Comparison of ENCODE assay signal across 34 cellular contexts in the genomic region with DNA sequence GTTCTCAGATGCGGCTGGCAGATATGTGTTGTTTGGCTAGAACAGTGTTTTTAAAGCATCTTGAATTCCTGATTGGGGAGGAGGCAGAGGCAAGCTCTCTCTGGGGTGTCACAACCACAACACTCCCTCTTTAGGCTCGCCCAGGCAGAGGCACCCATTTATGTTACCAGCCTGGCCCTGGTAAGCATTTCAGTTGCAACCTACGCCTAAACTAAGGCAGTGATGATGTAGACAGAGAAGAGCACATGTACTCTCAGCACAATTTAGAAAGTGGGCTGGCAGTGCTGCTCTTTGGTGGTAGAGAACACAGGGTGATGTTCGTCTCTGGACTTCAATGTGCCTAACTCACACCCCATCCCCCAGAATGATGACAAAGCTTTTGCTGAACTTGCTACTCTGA. TPM values are rescaled to one million over a fixed set of nuclear protein-coding genes. Genes with fewer than 3 reads are reported as not detected.
"Had no signal": no experiment of that assay in that cellular context is flagged by ENCODE, and none has a peak within 500 bp of the region (broad histone marks: within the 10 kb centered on the region; RNA-seq: fewer than 3 reads in every experiment).

No MANE protein-coding gene starts in this region.

- H3K9me3 Mint-ChIP-seq: activated naive CD4-positive, alpha-beta T cell treated with anti-CD3 and anti-CD28 coated beads for 36 hours; activated naive CD8-positive, alpha-beta T cell treated with anti-CD3 and anti-CD28 coated beads for 36 hours; nephron progenitor cell; T-helper 1 cell treated with Interleukin-12 subunit alpha and Interleukin-12 subunit beta and Interleukin-4 antibody, amounts not matched to agents 30 μg/mL and 1 μg/mL, for 36 hours; type B pancreatic cell had no signal

- ATAC-seq: activated CD4-positive, CD25-positive, alpha-beta regulatory T cell treated with anti-CD3 and anti-CD28 coated beads, Interleukin-2, amount 50 U/mL, for 24 hours; body of pancreas; gastrocnemius medialis; mucosa of descending colon; stimulated activated naive B cell treated with anti-CD40 and anti-IgM and Interleukin-4, amounts not matched to agents 10 μg/mL and 1 μg/mL and 100 μg/mL, for 72 hours had no signal

- H3K9me3 ChIP-seq: adrenal gland, body of pancreas, esophagus squamous epithelium, gastrocnemius medialis, left ventricle myocardium inferior, mucosa of descending colon, right atrium auricular region, suprapubic skin, uterus had no signal

- DNase-seq: activated CD4-positive, alpha-beta T cell treated with anti-CD3 and anti-CD28 coated beads for 48 hours; activated CD4-positive, alpha-beta T cell treated with anti-CD3 and anti-CD28 coated beads, Interleukin-2, amount 50 U/mL, for 48 hours; activated CD8-positive, alpha-beta memory T cell treated with anti-CD3 and anti-CD28 coated beads for 24 hours; activated effector memory CD4-positive, alpha-beta T cell treated with anti-CD3 and anti-CD28 coated beads, Interleukin-2, amount 50 U/mL, for 16 hours; activated naive CD4-positive, alpha-beta T cell treated with anti-CD3 and anti-CD28 coated beads for 36 hours; activated naive CD8-positive, alpha-beta T cell treated with anti-CD3 and anti-CD28 coated beads for 36 hours; adrenal gland; aorta; body of pancreas; cortex of kidney; esophagus squamous epithelium; gastrocnemius medialis; glutamatergic neuron; islet precursor cell; left ventricle myocardium inferior; mucosa of descending colon; nephron progenitor cell; stimulated activated CD4-positive, alpha-beta T cell treated with anti-CD3 and anti-CD28 coated beads, Interleukin-15, amount 100 ng/mL, for 24 hours; stimulated activated CD4-positive, alpha-beta T cell treated with anti-CD3 and anti-CD28 coated beads, Interleukin-2, amount 100 ng/mL, for 24 hours; stimulated activated naive B cell treated with anti-CD40 and anti-IgM and Interleukin-4, amounts not matched to agents 10 μg/mL and 1 μg/mL and 100 μg/mL, for 72 hours; SW 1271; T-helper 9 cell; uterus; WERI-Rb-1 had no signal

- H3K36me3 ChIP-seq: adrenal gland, cardiac muscle cell, esophagus squamous epithelium, gastrocnemius medialis, left ventricle myocardium inferior, right atrium auricular region, suprapubic skin, uterus, WERI-Rb-1 had no signal

- H3K4me3 ChIP-seq: adrenal gland, body of pancreas, cardiac muscle cell, esophagus squamous epithelium, gastrocnemius medialis, hepatocyte, left ventricle myocardium inferior, lung, mucosa of descending colon, right atrium auricular region, suprapubic skin, uterus had no signal

- H3K27me3 ChIP-seq: adrenal gland, body of pancreas, cardiac muscle cell, esophagus squamous epithelium, gastrocnemius medialis, hepatocyte, right atrium auricular region, suprapubic skin, uterus had no signal

- H3K27ac ChIP-seq: body of pancreas, epithelial cell of prostate, esophagus squamous epithelium, gastrocnemius medialis, hepatocyte, left ventricle myocardium inferior, parathyroid adenoma, suprapubic skin, WERI-Rb-1 had no signal

- H3K4me1 Mint-ChIP-seq: stimulated activated naive B cell treated with anti-CD40 and anti-IgM and Interleukin-4, amounts not matched to agents 10 μg/mL and 1 μg/mL and 100 μg/mL, for 72 hours had no signal

- H3K4me1 ChIP-seq: esophagus squamous epithelium, gastrocnemius medialis, parathyroid adenoma, suprapubic skin had no signal

- H3K36me3 Mint-ChIP-seq: activated naive CD8-positive, alpha-beta T cell treated with anti-CD3 and anti-CD28 coated beads for 36 hours; stimulated activated naive B cell treated with anti-CD40 and anti-IgM and Interleukin-4, amounts not matched to agents 10 μg/mL and 1 μg/mL and 100 μg/mL, for 72 hours; type B pancreatic cell had no signal

- H3K4me3 Mint-ChIP-seq: activated naive CD4-positive, alpha-beta T cell treated with anti-CD3 and anti-CD28 coated beads for 36 hours; activated naive CD8-positive, alpha-beta T cell treated with anti-CD3 and anti-CD28 coated beads for 36 hours; nephron progenitor cell; stimulated activated naive B cell treated with anti-CD40 and anti-IgM and Interleukin-4, amounts not matched to agents 10 μg/mL and 1 μg/mL and 100 μg/mL, for 72 hours; T-helper 1 cell treated with Interleukin-12 subunit alpha and Interleukin-12 subunit beta and Interleukin-4 antibody, amounts not matched to agents 30 μg/mL and 1 μg/mL, for 36 hours; type B pancreatic cell had no signal

- H3K27ac Mint-ChIP-seq: activated naive CD4-positive, alpha-beta T cell treated with anti-CD3 and anti-CD28 coated beads for 36 hours; activated naive CD8-positive, alpha-beta T cell treated with anti-CD3 and anti-CD28 coated beads for 36 hours; nephron progenitor cell; stimulated activated naive B cell treated with anti-CD40 and anti-IgM and Interleukin-4, amounts not matched to agents 10 μg/mL and 1 μg/mL and 100 μg/mL, for 72 hours; T-helper 1 cell treated with Interleukin-12 subunit alpha and Interleukin-12 subunit beta and Interleukin-4 antibody, amounts not matched to agents 30 μg/mL and 1 μg/mL, for 36 hours; type B pancreatic cell had no signal

RNA-seq across cellular contexts. Expression of a gene that starts 41.2 kb away (rescaled TPM):
- total RNA-seq: activated naive CD4-positive, alpha-beta T cell treated with anti-CD3 and anti-CD28 coated beads for 36 hours; activated naive CD8-positive, alpha-beta T cell treated with anti-CD3 and anti-CD28 coated beads for 36 hours had no signal
